In the genomic region with DNA sequence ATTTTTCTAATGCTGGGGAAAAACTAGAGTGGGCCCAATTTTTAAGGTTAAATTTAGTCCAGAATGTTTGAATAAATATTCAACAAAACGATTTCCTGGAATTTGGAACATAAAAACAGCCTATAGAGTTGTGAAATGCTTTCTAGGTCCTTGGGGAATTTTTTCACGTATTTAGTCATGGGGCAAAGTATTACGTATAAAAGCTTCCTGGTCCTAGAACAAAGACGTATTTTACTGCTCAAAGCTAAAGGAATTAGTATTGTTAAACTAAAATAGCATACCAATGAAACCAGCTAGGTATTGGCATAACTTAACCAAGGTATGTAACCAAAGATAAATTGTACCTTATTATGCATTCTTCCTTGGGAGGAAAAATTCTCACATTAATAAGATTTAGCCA, we compare ENCODE assay signal across 8 cellular contexts.
DNase-seq lines count a peak whose midpoint lies in the region; TF ChIP-seq lines count a peak whose summit lies in the region.

No MANE protein-coding gene starts in this region.

- peak; percentile 20 for DNase-seq in AG08395 (ENCODE audit: low spot score)
- peak; percentile 74 for DNase-seq in choroid plexus epithelial cell (ENCODE audit: low read depth)
- DNase-seq in GM19240 (ENCODE audit: insufficient read length, low spot score) = no peak
- no peak for DNase-seq in activated effector memory CD4-positive, alpha-beta T cell treated with Interleukin-2 at 50 U/mL for 16 hours
- no peak for DNase-seq in effector CD4-positive, alpha-beta T cell
- DNase-seq in NCI-H82 (lab: John Stamatoyannopoulos, UW) = no peak

- H3K4me1 ChIP-seq in HUES48 (ENCODE audit: control insufficient read depth, insufficient read depth, low read length) (peaks cover 28% of the 10 kb centered on the region), mucosa of stomach (ENCODE audit: control insufficient read depth, insufficient read depth, low read length) (peaks cover 6% of the 10 kb centered on the region)

- H3K4me3 ChIP-seq in HUES48 (ENCODE audit: low read depth, low read length) = peak overlapping the region; percentile 89
- H3K4me3 ChIP-seq in choroid plexus epithelial cell (ENCODE audit: low read depth, low read length) = peak overlapping the region; percentile 86
- H3K4me3 ChIP-seq in mucosa of stomach (ENCODE audit: low read length) = peak overlapping the region; percentile 40

- H3K36me3 ChIP-seq in HUES48 (ENCODE audit: control insufficient read depth, insufficient read depth, low read length) (no peaks in the 10 kb centered on the region), mucosa of stomach (ENCODE audit: control insufficient read depth, insufficient read depth, low read length) (no peaks in the 10 kb centered on the region)

- no peak for TF ChIP-seq CTCF in choroid plexus epithelial cell (conservative IDR thresholded peaks at IDR 0.05; ENCODE audit: low read depth, low read length)

- no peak overlapping the region for H3K27ac ChIP-seq in HUES48 (ENCODE audit: low read depth, low read length)

- no peaks in the 10 kb centered on the region for H3K9me3 ChIP-seq in HUES48 (ENCODE audit: control insufficient read depth, insufficient read depth, low read length)
- H3K9me3 ChIP-seq in mucosa of stomach (ENCODE audit: control insufficient read depth, low read length) = no peaks in the 10 kb centered on the region

- no peak overlapping the region for H3K9ac ChIP-seq in HUES48 (ENCODE audit: low read depth, low read length)
- peak overlapping the region; percentile 73 for H3K9ac ChIP-seq in mucosa of stomach (ENCODE audit: low read length)

- H3K27me3 ChIP-seq in HUES48 (ENCODE audit: control insufficient read depth, insufficient read depth, low read length) (peaks cover 14% of the 10 kb centered on the region), mucosa of stomach (ENCODE audit: control insufficient read depth, insufficient read depth, low read length) (no peaks in the 10 kb centered on the region)

Comparison
In these comparisons a context has a peak if more than half of its experiments do, and no peak if none do; other contexts are left out.
1. DNase-seq: peak in AG08395 (single experiment) and choroid plexus epithelial cell (single experiment); none in GM19240 (single experiment), activated effector memory CD4-positive, alpha-beta T cell treated with Interleukin-2 at 50 U/mL for 16 hours (single experiment), effector CD4-positive, alpha-beta T cell (single experiment) and NCI-H82 (single experiment).
2. Peak in every context shown above with its lines, with median percentiles within 50 percentile points of each other: H3K4me3 ChIP-seq.